In the genomic region with DNA sequence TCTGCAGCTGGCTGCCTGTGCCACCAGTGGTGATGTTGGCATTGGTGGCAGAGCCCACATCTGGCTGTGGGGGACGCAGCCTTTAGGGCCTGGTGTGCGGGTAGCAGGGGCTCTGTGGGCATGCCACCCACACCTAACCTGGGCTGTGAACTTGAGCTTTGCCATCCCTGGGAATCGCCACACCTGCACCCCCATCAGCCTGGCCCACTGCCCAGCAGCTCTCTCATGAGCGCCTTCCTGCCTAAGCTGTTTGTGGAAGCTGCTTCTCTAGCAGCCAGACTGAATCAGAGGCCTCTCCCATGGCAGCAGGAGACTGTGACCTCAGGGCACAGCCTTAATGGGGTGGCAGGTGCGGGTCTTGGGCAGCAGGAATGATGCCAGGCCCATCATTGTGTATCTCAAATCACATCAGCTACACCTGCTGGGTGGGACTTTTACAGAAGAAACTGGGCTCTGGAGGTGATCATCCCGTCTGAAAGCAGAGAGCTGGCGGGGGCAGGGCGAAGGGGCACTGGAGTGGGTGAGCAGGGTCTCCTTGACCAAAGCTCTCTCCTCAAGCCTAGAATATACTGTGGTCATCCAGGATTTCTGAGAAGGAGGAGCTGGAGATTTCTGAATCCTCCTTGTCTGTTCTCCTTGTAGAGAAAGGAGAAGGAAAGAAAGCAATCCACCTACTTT, we compare ENCODE assay signal across 19 cellular contexts. TPM values are rescaled to one million over a fixed set of nuclear protein-coding genes. Genes with fewer than 3 reads are reported as not detected.
DNase-seq lines count a peak whose midpoint lies in the region; ATAC-seq and TF ChIP-seq lines count a peak whose summit lies in the region.
"Had no signal": no experiment of that assay in that cellular context is flagged by ENCODE, and none has a peak within 500 bp of the region (broad histone marks: within the 10 kb centered on the region; RNA-seq: fewer than 3 reads in every experiment).

No MANE protein-coding gene starts in this region.

- no peak overlapping the region for H3K27ac Mint-ChIP-seq in T-helper 2 cell treated with Interferon-gamma antibody and Interleukin-4, amounts not matched to agents 5 μg/mL and 100 μg/mL, for 36 hours
- H3K27ac Mint-ChIP-seq: memory B cell, nephron had no signal

- no peak overlapping the region for H3K4me3 Mint-ChIP-seq in T-helper 2 cell treated with Interferon-gamma antibody and Interleukin-4, amounts not matched to agents 5 μg/mL and 100 μg/mL, for 36 hours
- H3K4me3 Mint-ChIP-seq: memory B cell, nephron had no signal

- TF ChIP-seq POLR2A in thyroid gland (IDR thresholded peaks at IDR 0.05) = no peak

- H3K27ac ChIP-seq in thyroid gland = peak overlapping the region in 2 of 3 donors; percentile 28 to 46
- H3K27ac ChIP-seq: C4-2B, foreskin keratinocyte, SK-N-MC, thoracic aorta had no signal

- H3K27me3 Mint-ChIP-seq in T-helper 2 cell treated with Interferon-gamma antibody and Interleukin-4, amounts not matched to agents 5 μg/mL and 100 μg/mL, for 36 hours (ENCODE audit: low read depth) = peaks cover 7% of the 10 kb centered on the region

- H3K4me1 Mint-ChIP-seq in T-helper 2 cell treated with Interferon-gamma antibody and Interleukin-4, amounts not matched to agents 5 μg/mL and 100 μg/mL, for 36 hours (ENCODE audit: low read depth) = no peaks in the 10 kb centered on the region
- H3K4me1 Mint-ChIP-seq: memory B cell had no signal

- H3K27me3 ChIP-seq in thyroid gland = no peaks in the 10 kb centered on the region

- no peaks in the 10 kb centered on the region for H3K36me3 Mint-ChIP-seq in T-helper 2 cell treated with Interferon-gamma antibody and Interleukin-4, amounts not matched to agents 5 μg/mL and 100 μg/mL, for 36 hours (ENCODE audit: low read depth)
- H3K36me3 Mint-ChIP-seq: memory B cell had no signal

- 53 to 64% methylated on average over 4 to 6 of the region's 8 CpGs for WGBS in thyroid gland, 2 donors

- H3K36me3 ChIP-seq in thyroid gland = no peaks in the 10 kb centered on the region
- H3K36me3 ChIP-seq: thoracic aorta had no signal

- no peaks in the 10 kb centered on the region for H3K9me3 Mint-ChIP-seq in T-helper 2 cell treated with Interferon-gamma antibody and Interleukin-4, amounts not matched to agents 5 μg/mL and 100 μg/mL, for 36 hours
- H3K9me3 Mint-ChIP-seq: memory B cell, nephron had no signal

- no peak overlapping the region for H3K4me3 ChIP-seq in thyroid gland (replicated peaks in 1 of 3)
- H3K4me3 ChIP-seq: SK-N-MC, thoracic aorta had no signal

- no peak for TF ChIP-seq CTCF in thyroid gland (IDR thresholded peaks at IDR 0.05)

- DNase-seq in DMS53 (lab: John Stamatoyannopoulos, UW) = peak; percentile 33
- DNase-seq in DMS53 treated with DMSO at 0.1 percent for 48 hours (lab: John Stamatoyannopoulos, UW; ENCODE audit: unreplicated experiment) = no peak
- peak; percentile 89 for DNase-seq in NCI-H2196 (lab: John Stamatoyannopoulos, UW; ENCODE audit: unreplicated experiment)
- peak; percentile 50 for DNase-seq in left ventricle myocardium superior
- DNase-seq in thyroid gland = peak; percentile 92 to 94
- DNase-seq in T-helper 2 cell treated with Interferon-gamma antibody and Interleukin-4, amounts not matched to agents 5 μg/mL and 100 μg/mL, for 36 hours (ENCODE audit: low spot score) = no peak
- DNase-seq in activated CD8-positive, alpha-beta memory T cell treated with anti-CD3 and anti-CD28 coated beads, Interleukin-2, amount 50 U/mL, for 48 hours = no peak
- DNase-seq in C1 segment of cervical spinal cord (lab: John Stamatoyannopoulos, UW) = no peak
- DNase-seq: 8988T; activated CD4-positive, alpha-beta T cell treated with anti-CD3 and anti-CD28 coated beads, Interleukin-2, amount 50 U/mL, for 4 hours; activated T-cell treated with anti-CD3 and anti-CD28 coated beads, Interleukin-2, amount 50 U/mL, for 48 hours; central memory CD4-positive, alpha-beta T cell; foreskin keratinocyte; NCI-H2227 treated with DMSO at 0.1 percent for 48 hours had no signal

- ATAC-seq in left ventricle myocardium superior = peak; percentile 26
- ATAC-seq: foreskin keratinocyte had no signal

- H3K4me1 ChIP-seq in thyroid gland = peaks cover 9 to 27% of the 10 kb centered on the region in 2 donors
- H3K4me1 ChIP-seq: foreskin keratinocyte had no signal

- intact Hi-C loops in left ventricle myocardium superior (cut with micrococcal nuclease) = no loop called here
- intact Hi-C loops in thyroid gland (cut with DNase I) = no loop called here

- no peaks in the 10 kb centered on the region for H3K9me3 ChIP-seq in thyroid gland
- H3K9me3 ChIP-seq: thoracic aorta had no signal

RNA-seq across cellular contexts. Expression of gene CARS1, which starts 17.8 kb away (rescaled TPM):
- total RNA-seq in left ventricle myocardium superior = 12.4 TPM
- total RNA-seq in thyroid gland = 10 to 100 TPM; 36.7 to 56.2 (median 50.1) TPM

Comparison
In these comparisons a context has a peak if more than half of its experiments do, and no peak if none do; other contexts are left out.
1. DNase-seq: peak in DMS53 (single experiment), NCI-H2196 (single experiment), left ventricle myocardium superior (single experiment) and thyroid gland (2 of 2); none in DMS53 treated with DMSO at 0.1 percent for 48 hours (single experiment), T-helper 2 cell treated with Interferon-gamma antibody and Interleukin-4, amounts not matched to agents 5 μg/mL and 100 μg/mL, for 36 hours (single experiment), activated CD8-positive, alpha-beta memory T cell treated with anti-CD3 and anti-CD28 coated beads, Interleukin-2, amount 50 U/mL, for 48 hours (single experiment) and C1 segment of cervical spinal cord (0 of 14).